10 cellular contexts compared by ENCODE assay signal in genomic region chr2:127157651-127158460, GRCh38. TPM values are rescaled to one million over a fixed set of nuclear protein-coding genes. Genes with fewer than 3 reads are reported as not detected.
DNase-seq lines count a peak whose midpoint lies in the region; ATAC-seq and TF ChIP-seq lines count a peak whose summit lies in the region.
"Had no signal": no experiment of that assay in that cellular context is flagged by ENCODE, and none has a peak within 500 bp of the region (broad histone marks: within the 10 kb centered on the region; RNA-seq: fewer than 3 reads in every experiment).

No MANE protein-coding gene starts in this region.

- H3K79me2 ChIP-seq in OCI-LY1 (ENCODE audit: insufficient read depth, low read length): no peaks in the 10 kb centered on the region

- H4K20me1 ChIP-seq in OCI-LY1 (ENCODE audit: insufficient read depth, low read length): no peaks in the 10 kb centered on the region

- H3K27me3 ChIP-seq in OCI-LY1 (ENCODE audit: insufficient read depth, low read length): no peaks in the 10 kb centered on the region
- no peaks in the 10 kb centered on the region for H3K27me3 ChIP-seq in suprapubic skin
- H3K27me3 ChIP-seq: pancreas had no signal

- H3K9me3 ChIP-seq in OCI-LY1 (ENCODE audit: low read length) (no peaks in the 10 kb centered on the region), suprapubic skin (no peaks in the 10 kb centered on the region)
- H3K9me3 ChIP-seq: pancreas had no signal

- intact Hi-C loops in sciatic nerve (cut with DNase I): no loop called here

- DNase-seq in fibroblast of pulmonary artery (ENCODE audit: low read depth) (no peak), sciatic nerve (ENCODE audit: low spot score) (peak; percentile 53), suprapubic skin (ENCODE audit: low spot score in 2 of 2) (no peak)
- DNase-seq: NCI-H2081, pancreas had no signal

- peak; percentile 48 for TF ChIP-seq CTCF in GM12872 (IDR thresholded peaks at IDR 0.05; ENCODE audit: insufficient read depth, low read depth, low read length)
- peak; percentile 23; the same call in 1 of the 2 replicates for TF ChIP-seq CTCF in OCI-LY1 (IDR thresholded peaks at IDR 0.05; ENCODE audit: low read length)
- peak; percentile 15 for TF ChIP-seq CTCF in fibroblast of pulmonary artery (IDR thresholded peaks at IDR 0.05; ENCODE audit: low read length, missing control alignments)
- TF ChIP-seq CTCF in suprapubic skin (IDR thresholded peaks at IDR 0.05): no peak

- H3K9me2 ChIP-seq in OCI-LY1 (ENCODE audit: low read depth, low read length): no peaks in the 10 kb centered on the region

- 80% methylated on average over 9 of the region's 15 CpGs for WGBS in suprapubic skin

- no peak overlapping the region for H3K9ac ChIP-seq in OCI-LY1 (ENCODE audit: low read length)

- H3K36me3 ChIP-seq in OCI-LY1 (ENCODE audit: insufficient read depth, low read length) (no peaks in the 10 kb centered on the region), suprapubic skin (no peaks in the 10 kb centered on the region)
- H3K36me3 ChIP-seq: pancreas had no signal

- H3K4me1 ChIP-seq in OCI-LY1 (ENCODE audit: insufficient read depth, low read length, severe bottlenecking) (no peaks in the 10 kb centered on the region), suprapubic skin (peaks cover 17% of the 10 kb centered on the region)
- H3K4me1 ChIP-seq: pancreas had no signal

- no peak for ATAC-seq in sciatic nerve
- no peak for ATAC-seq in HG02852 (IDR thresholded peaks at IDR 0.05; ENCODE audit: unreplicated experiment)
- ATAC-seq in GM18861 (IDR thresholded peaks at IDR 0.05; ENCODE audit: unreplicated experiment): no peak
- ATAC-seq: HCT116 had no signal

- H3K27ac ChIP-seq in OCI-LY1 (ENCODE audit: low read depth, low read length, poor library complexity, severe bottlenecking) (no peak overlapping the region), suprapubic skin (no peak overlapping the region)
- H3K27ac ChIP-seq: pancreas had no signal

- no peak for TF ChIP-seq POLR2A in suprapubic skin (IDR thresholded peaks at IDR 0.05)

- H2AFZ ChIP-seq in OCI-LY1 (ENCODE audit: low read length): no peak overlapping the region

- no peak overlapping the region for H3K4me2 ChIP-seq in OCI-LY1 (ENCODE audit: low read length)

- no peak overlapping the region for H3K4me3 ChIP-seq in OCI-LY1 (ENCODE audit: low read depth, low read length, poor library complexity, severe bottlenecking)
- no peak overlapping the region for H3K4me3 ChIP-seq in fibroblast of pulmonary artery (replicated peaks; ENCODE audit: low read depth, low read length)
- no peak overlapping the region for H3K4me3 ChIP-seq in suprapubic skin
- H3K4me3 ChIP-seq: pancreas had no signal

- no peaks in the 10 kb centered on the region for H3F3A ChIP-seq in OCI-LY1 (ENCODE audit: insufficient read depth, low read length)

- TF ChIP-seq EP300 in suprapubic skin (IDR thresholded peaks at IDR 0.05): no peak

RNA-seq across cellular contexts. Expression of gene BIN1, which starts 50.9 kb away (rescaled TPM):
- total RNA-seq in sciatic nerve (62.8 TPM), suprapubic skin (10 to 100 TPM in 1 of 4 donors, 1 to 10 TPM in 3; 5.6 to 13.3 (median 8.8) TPM)

Comparison
In these comparisons a context has a peak if more than half of its experiments do, and no peak if none do; other contexts are left out.
1. CTCF ChIP-seq: peak in GM12872 (single experiment), OCI-LY1 (single experiment) and fibroblast of pulmonary artery (single experiment); none in suprapubic skin (0 of 2).